11 cellular contexts compared by ENCODE assay signal in the genomic region with DNA sequence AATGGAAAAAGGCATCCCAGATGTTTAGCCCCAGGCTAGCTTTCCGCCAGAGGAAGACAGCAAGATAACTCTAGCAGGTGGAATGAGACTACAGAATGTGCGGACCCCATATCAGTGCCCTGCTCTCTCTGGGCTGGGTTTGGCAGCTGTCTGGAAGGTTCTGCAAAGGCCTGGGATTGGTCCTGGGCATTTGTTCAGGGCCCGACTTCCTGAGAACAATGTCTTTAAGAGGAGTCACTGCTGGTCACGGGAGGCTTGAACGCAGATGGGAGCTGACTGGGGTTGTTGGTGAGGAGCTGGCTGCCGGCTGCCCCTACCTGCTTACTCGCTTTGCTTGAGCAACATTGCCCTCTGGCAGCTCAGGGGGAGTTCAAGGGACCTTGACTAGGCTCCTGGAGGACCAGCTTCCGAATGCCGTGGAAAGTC.
A peak's percentile ranks its signal among the peaks of the same experiment; 100 is the strongest.
DNase-seq lines count a peak whose midpoint lies in the region; ATAC-seq and TF ChIP-seq lines count a peak whose summit lies in the region.
"Had no signal": no experiment of that assay in that cellular context is flagged by ENCODE, and none has a peak within 500 bp of the region (broad histone marks: within the 10 kb centered on the region; RNA-seq: fewer than 3 reads in every experiment).

No MANE protein-coding gene starts in this region.

- peak overlapping the region; percentile 59 for H3K27ac Mint-ChIP-seq in Caco-2 (ENCODE audit: unreplicated experiment)
- H3K27ac Mint-ChIP-seq in osteocyte (ENCODE audit: unreplicated experiment), result peak overlapping the region; percentile 97
- no peak overlapping the region for H3K27ac Mint-ChIP-seq in activated CD4-positive, alpha-beta memory T cell treated with anti-CD3 and anti-CD28 coated beads, Interleukin-2, amount 10 ng/mL, durations not matched to agents 7 days and 5 days
- H3K27ac Mint-ChIP-seq: dendritic cell treated with granulocyte-macrophage colony-stimulating factor and Interleukin-4, amounts not matched to agents 40 ng/mL and 50 ng/mL, for 4 days; natural killer cell treated with Interleukin-12 subunit alpha and Interleukin-12 subunit beta and Interleukin-15 and Interleukin-18, amount 100 ng/mL, for 72 hours had no signal

- H3K9me3 ChIP-seq in Caco-2, result peaks cover 6% of the 10 kb centered on the region
- no peaks in the 10 kb centered on the region for H3K9me3 ChIP-seq in esophagus squamous epithelium

- WGBS in esophagus squamous epithelium, 2 donors, result 48 to 55% methylated on average over 4 to 5 of the region's 9 CpGs

- no peak for ATAC-seq in HG03025 (IDR thresholded peaks at IDR 0.05; ENCODE audit: low FRiP score, unreplicated experiment)

- no peak overlapping the region for H3K4me3 ChIP-seq in Caco-2 (ENCODE audit: low read depth, low read length)
- peak overlapping the region in 1 of 4 donors; percentile 4 for H3K4me3 ChIP-seq in esophagus squamous epithelium

- H3K9me3 Mint-ChIP-seq in Caco-2 (ENCODE audit: unreplicated experiment) (peaks cover 7% of the 10 kb centered on the region), osteocyte (ENCODE audit: unreplicated experiment) (peaks cover 5% of the 10 kb centered on the region)
- H3K9me3 Mint-ChIP-seq in activated CD4-positive, alpha-beta memory T cell treated with anti-CD3 and anti-CD28 coated beads, Interleukin-2, amount 10 ng/mL, durations not matched to agents 7 days and 5 days, result no peaks in the 10 kb centered on the region
- H3K9me3 Mint-ChIP-seq: natural killer cell treated with Interleukin-12 subunit alpha and Interleukin-12 subunit beta and Interleukin-15 and Interleukin-18, amount 100 ng/mL, for 72 hours had no signal

- H3K36me3 Mint-ChIP-seq in Caco-2 (ENCODE audit: insufficient read depth, unreplicated experiment) (peaks cover 64% of the 10 kb centered on the region), osteocyte (ENCODE audit: unreplicated experiment) (peaks cover 17% of the 10 kb centered on the region)
- no peaks in the 10 kb centered on the region for H3K36me3 Mint-ChIP-seq in activated CD4-positive, alpha-beta memory T cell treated with anti-CD3 and anti-CD28 coated beads, Interleukin-2, amount 10 ng/mL, durations not matched to agents 7 days and 5 days (ENCODE audit: low read depth)
- H3K36me3 Mint-ChIP-seq: natural killer cell treated with Interleukin-12 subunit alpha and Interleukin-12 subunit beta and Interleukin-15 and Interleukin-18, amount 100 ng/mL, for 72 hours had no signal

- H3K4me1 ChIP-seq in Caco-2 (no peaks in the 10 kb centered on the region; the same call in 1 of the 2 replicates), esophagus squamous epithelium (peaks cover 19 to 63% (median 54%) of the 10 kb centered on the region in 3 donors)

- H3K27me3 Mint-ChIP-seq in Caco-2 (ENCODE audit: insufficient read depth, unreplicated experiment), result no peaks in the 10 kb centered on the region
- H3K27me3 Mint-ChIP-seq in osteocyte (ENCODE audit: unreplicated experiment), result no peaks in the 10 kb centered on the region
- H3K27me3 Mint-ChIP-seq in activated CD4-positive, alpha-beta memory T cell treated with anti-CD3 and anti-CD28 coated beads, Interleukin-2, amount 10 ng/mL, durations not matched to agents 7 days and 5 days, result no peaks in the 10 kb centered on the region

- peaks cover 17% of the 10 kb centered on the region for H3K4me1 Mint-ChIP-seq in Caco-2 (ENCODE audit: low read depth, unreplicated experiment)
- H3K4me1 Mint-ChIP-seq in osteocyte (ENCODE audit: unreplicated experiment), result peaks cover 76% of the 10 kb centered on the region
- H3K4me1 Mint-ChIP-seq in activated CD4-positive, alpha-beta memory T cell treated with anti-CD3 and anti-CD28 coated beads, Interleukin-2, amount 10 ng/mL, durations not matched to agents 7 days and 5 days, result no peaks in the 10 kb centered on the region

- H3K27me3 ChIP-seq in Caco-2 (replicated peaks; ENCODE audit: control insufficient read depth, insufficient read depth, low read length), result no peaks in the 10 kb centered on the region
- H3K27me3 ChIP-seq in esophagus squamous epithelium, result no peaks in the 10 kb centered on the region

- no TSS peak for BruUV-seq in Caco-2 (replicated peaks; lab: Mats Ljungman, UMichigan)

- intact Hi-C loops in Caco-2 (cut with micrococcal nuclease; ENCODE audit: unreplicated experiment) (no loop called here), esophagus squamous epithelium (cut with DNase I) (no loop called here)

- TF ChIP-seq CTCF in Caco-2 (IDR thresholded peaks at IDR 0.05; ENCODE audit: insufficient read depth in 1 of 2, low read depth in 1 of 2, low read length in 1 of 2, severe bottlenecking in 1 of 2, unreplicated experiment in 1 of 2), result no peak
- TF ChIP-seq CTCF in esophagus squamous epithelium (IDR thresholded peaks at IDR 0.05), result no peak
- no peak for TF ChIP-seq CTCF in osteocyte (IDR thresholded peaks at IDR 0.05)

- H3K36me3 ChIP-seq in Caco-2 (ENCODE audit: control insufficient read depth, insufficient read depth, low read length), result peaks cover 10% of the 10 kb centered on the region
- peaks cover 0 to 62% (median 0%) of the 10 kb centered on the region in 3 donors for H3K36me3 ChIP-seq in esophagus squamous epithelium

- no peak for TF ChIP-seq POLR2A in esophagus squamous epithelium (IDR thresholded peaks at IDR 0.05)

- POLR2A ChIA-PET in Caco-2 (lab: Charles Lee), result no interaction called here
- POLR2A ChIA-PET in activated CD4-positive, alpha-beta memory T cell treated with anti-CD3 and anti-CD28 coated beads, Interleukin-2, amount 10 ng/mL, durations not matched to agents 7 days and 5 days (lab: Charles Lee), result no interaction called here

- DNase-seq in Caco-2 (no peak), RKO (ENCODE audit: low spot score) (peak; percentile 53), esophagus squamous epithelium (lab: John Stamatoyannopoulos, UW) (no peak), osteocyte (ENCODE audit: extremely low spot score, unreplicated experiment) (no peak), 8988T (no peak), DMS153 treated with DMSO at 0.1 percent for 48 hours (lab: John Stamatoyannopoulos, UW; ENCODE audit: unreplicated experiment) (no peak)
- no peak for DNase-seq in activated CD4-positive, alpha-beta memory T cell treated with anti-CD3 and anti-CD28 coated beads, Interleukin-2, amount 10 ng/mL, durations not matched to agents 7 days and 5 days
- DNase-seq: activated CD4-positive, alpha-beta T cell treated with anti-CD3 and anti-CD28 coated beads for 4 hours had no signal

- H3K27ac ChIP-seq in esophagus squamous epithelium, result peak overlapping the region; percentile 71 to 89 (median 79)

- no peak overlapping the region for H3K4me3 Mint-ChIP-seq in Caco-2 (ENCODE audit: unreplicated experiment)
- H3K4me3 Mint-ChIP-seq in osteocyte (ENCODE audit: unreplicated experiment), result peak overlapping the region; percentile 2
- H3K4me3 Mint-ChIP-seq in activated CD4-positive, alpha-beta memory T cell treated with anti-CD3 and anti-CD28 coated beads, Interleukin-2, amount 10 ng/mL, durations not matched to agents 7 days and 5 days, result no peak overlapping the region
- H3K4me3 Mint-ChIP-seq: dendritic cell treated with granulocyte-macrophage colony-stimulating factor and Interleukin-4, amounts not matched to agents 40 ng/mL and 50 ng/mL, for 4 days; natural killer cell treated with Interleukin-12 subunit alpha and Interleukin-12 subunit beta and Interleukin-15 and Interleukin-18, amount 100 ng/mL, for 72 hours had no signal

- CTCF ChIA-PET in Caco-2 (lab: Charles Lee), result interaction anchor here (1.4 kb wide), 1 partner anchor 28 kb away, joined by 3 read pairs; no protein-coding TSS in a partner anchor
- CTCF ChIA-PET in activated CD4-positive, alpha-beta memory T cell treated with anti-CD3 and anti-CD28 coated beads, Interleukin-2, amount 10 ng/mL, durations not matched to agents 7 days and 5 days (lab: Charles Lee), result no interaction called here
